Comparison of ENCODE assay signal across 1 cellular context in the genomic region with DNA sequence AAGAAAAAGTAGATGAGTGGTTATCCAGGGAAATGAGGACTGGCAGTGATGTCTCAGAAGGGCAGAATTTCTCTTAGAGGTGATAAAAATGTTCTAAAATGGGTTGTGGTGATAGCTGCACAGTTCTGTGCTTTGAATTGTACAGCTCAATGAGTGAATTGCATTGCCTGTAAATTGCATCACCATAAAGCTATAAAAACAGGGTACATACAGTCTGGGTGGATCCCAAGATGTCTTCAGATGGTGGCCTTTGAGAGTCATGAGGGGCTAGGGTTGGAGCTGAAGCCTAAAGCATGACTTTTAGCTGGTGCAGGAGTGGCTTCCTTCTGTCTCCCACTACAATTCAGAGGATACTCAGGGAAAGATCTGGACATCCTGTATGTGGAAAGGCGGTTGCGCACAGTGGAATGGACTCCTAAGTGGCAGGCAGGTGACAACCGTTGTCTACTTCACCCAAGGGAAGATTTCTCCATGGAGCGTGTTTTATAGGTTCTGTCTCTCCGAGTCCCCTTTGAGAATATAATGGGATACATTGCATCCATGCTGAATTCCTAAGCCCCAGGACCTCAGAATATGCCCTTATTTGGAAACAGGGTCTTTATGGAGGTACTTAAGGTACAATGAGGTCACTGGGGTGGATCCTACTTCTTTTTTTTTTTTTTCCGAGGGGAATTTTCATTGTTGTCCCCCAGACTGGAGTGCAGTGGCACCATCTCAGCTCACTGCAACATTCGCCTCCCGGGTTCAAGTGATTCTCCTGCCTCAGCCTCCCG.
TF ChIP-seq lines count a peak whose summit lies in the region.

No MANE protein-coding gene starts in this region.

TF ChIP-seq in HepG2, 621 proteins besides CTCF, POLR2A, EP300 and RAD21:
- TF ChIP-seq SRF (IDR thresholded peaks at IDR 0.05; ENCODE audit: low read depth, low read length) = 0 out of 2 replicates have a peak, but pooled peaks have one; percentile 19
- no peak for TF ChIP-seq ZNF343 (CRISPR knock-in tag; IDR thresholded peaks at IDR 0.05)
- TF ChIP-seq BRD4 (CRISPR knock-in tag; IDR thresholded peaks at IDR 0.05) = no peak
TF ChIP-seq in HepG2: peak in this region for 1.
